ENCODE assay signal across 9 cellular contexts in genomic region chr2:237600205-237600846, GRCh38. TPM values are rescaled to one million over a fixed set of nuclear protein-coding genes. Genes with fewer than 3 reads are reported as not detected.
DNase-seq lines count a peak whose midpoint lies in the region; ATAC-seq and TF ChIP-seq lines count a peak whose summit lies in the region.
"Had no signal": no experiment of that assay in that cellular context is flagged by ENCODE, and none has a peak within 500 bp of the region (broad histone marks: within the 10 kb centered on the region; RNA-seq: fewer than 3 reads in every experiment).

No MANE protein-coding gene starts in this region.

- H3K27me3 ChIP-seq in IMR-90 (ENCODE audit: control insufficient read depth, insufficient read depth, low read length): no peaks in the 10 kb centered on the region
- H3K27me3 ChIP-seq in layer of hippocampus (ENCODE audit: control insufficient read depth, insufficient read depth, low read length): no peaks in the 10 kb centered on the region

- H2AFZ ChIP-seq in IMR-90 (replicated peaks; ENCODE audit: low read length, poor library complexity): peak overlapping the region; percentile 82

- peak overlapping the region; percentile 41 for H3K27ac Mint-ChIP-seq in central memory CD8-positive, alpha-beta T cell (ENCODE audit: low read depth)

- H3K27me3 Mint-ChIP-seq in central memory CD8-positive, alpha-beta T cell: no peaks in the 10 kb centered on the region

- ATAC-seq in IMR-90 (ENCODE audit: low read depth) (peak; percentile 65), GM18907 (IDR thresholded peaks at IDR 0.05; ENCODE audit: unreplicated experiment) (no peak), GM18909 (IDR thresholded peaks at IDR 0.05; ENCODE audit: poor library complexity, unreplicated experiment) (no peak), GM18861 (IDR thresholded peaks at IDR 0.05; ENCODE audit: unreplicated experiment) (no peak)
- ATAC-seq in central memory CD8-positive, alpha-beta T cell (replicated peaks; ENCODE audit: extremely low read depth, poor library complexity, severe bottlenecking): no peak

- H3K27ac ChIP-seq in IMR-90 (ENCODE audit: insufficient read depth, low read length) (peak overlapping the region; percentile 60), layer of hippocampus (ENCODE audit: low read depth, low read length) (peak overlapping the region; percentile 67)
- H3K27ac ChIP-seq: HL-60 had no signal

- WGBS in IMR-90 (ENCODE audit: extremely low coverage in 2 of 2, insufficient read length in 1 of 2), 2 experiments: 68% methylated on average over 10 of the region's 16 CpGs; no CpG with 5 or more reads in 1 of the 2 experiments

- H3K23ac ChIP-seq in IMR-90 (ENCODE audit: low read depth, low read length): peak overlapping the region; percentile 42; the same call in 1 of the 2 replicates

- no peak overlapping the region for H3K4me3 Mint-ChIP-seq in central memory CD8-positive, alpha-beta T cell

- peak overlapping the region; percentile 87 to 89 for H4K8ac ChIP-seq in IMR-90 (ENCODE audit: low read depth in 2 of 2, low read length in 2 of 2)

- in situ Hi-C loops in IMR-90 (cut with MboI; ENCODE audit: low sequenced_read_pairs): no loop called here

- peak overlapping the region; percentile 65 for H3K4ac ChIP-seq in IMR-90 (ENCODE audit: low read depth, low read length)

- peak overlapping the region; percentile 61; the same call in 1 of the 2 replicates for H4K91ac ChIP-seq in IMR-90 (ENCODE audit: insufficient read depth, low read depth, low read length)

- dilution Hi-C loops in IMR-90 (cut with HindIII; ENCODE audit: low sequenced_read_pairs, unreplicated experiment): no loop called here

- no peak overlapping the region for H2BK5ac ChIP-seq in IMR-90 (ENCODE audit: low read depth, low read length, poor library complexity, severe bottlenecking)

- H4K20me1 ChIP-seq in IMR-90 (ENCODE audit: insufficient read depth, low read length): no peaks in the 10 kb centered on the region

- peaks cover 9% of the 10 kb centered on the region; the same call in 1 of the 2 replicates for H3K9me1 ChIP-seq in IMR-90 (ENCODE audit: insufficient read depth, low read length)

- DNase-seq in IMR-90 (peak; percentile 71), stromal cell of bone marrow (ENCODE audit: low read depth) (peak; percentile 66), NCI-H1930 (lab: John Stamatoyannopoulos, UW) (no peak)
- no peak for DNase-seq in central memory CD8-positive, alpha-beta T cell (ENCODE audit: low spot score in 2 of 2)

- CTCF ChIA-PET in IMR-90 (lab: Yijun Ruan, JAX): interaction anchor here (0.7 to 1.2 kb wide), 3 partner anchors 18 to 145 kb away, joined by 3 to 4 read pairs (median 3); no protein-coding TSS in a partner anchor

- H3K56ac ChIP-seq in IMR-90 (ENCODE audit: extremely low read depth, insufficient read depth, low read length): peak overlapping the region; percentile 35; the same call in 1 of the 2 replicates

- H3K79me1 ChIP-seq in IMR-90 (ENCODE audit: low read depth in 1 of 2, low read length in 2 of 2): no peaks in the 10 kb centered on the region

- H3K4me1 ChIP-seq in IMR-90 (ENCODE audit: control insufficient read depth, insufficient read depth, low read length): peaks cover 7% of the 10 kb centered on the region

- POLR2A ChIA-PET in IMR-90 (lab: Charles Lee; ENCODE audit: unreplicated experiment): no interaction called here

- peak; percentile 45 for TF ChIP-seq RAD21 in IMR-90 (IDR thresholded peaks at IDR 0.05; ENCODE audit: low read length)

- H2BK20ac ChIP-seq in IMR-90 (ENCODE audit: low read depth, low read length): peak overlapping the region; percentile 27; the same call in 1 of the 2 replicates

- no peaks in the 10 kb centered on the region for H3K36me3 ChIP-seq in IMR-90 (ENCODE audit: control insufficient read depth, insufficient read depth, low read length)

- H2BK120ac ChIP-seq in IMR-90 (ENCODE audit: low read depth, low read length): peak overlapping the region; percentile 90

- H3K9me3 Mint-ChIP-seq in central memory CD8-positive, alpha-beta T cell: no peaks in the 10 kb centered on the region

- intact Hi-C loops in IMR-90 (cut with micrococcal nuclease): loop anchor here (5.0 kb wide), 1 partner anchor 142 kb away; no protein-coding TSS in a partner anchor

- peak; percentile 35 for TF ChIP-seq CTCF in IMR-90 (conservative IDR thresholded peaks at IDR 0.05; ENCODE audit: low read depth, low read length)

- peaks cover 20% of the 10 kb centered on the region for H3K4me1 Mint-ChIP-seq in central memory CD8-positive, alpha-beta T cell

- H2BK15ac ChIP-seq in IMR-90 (ENCODE audit: low read depth, low read length): peak overlapping the region; percentile 51; the same call in 2 of the 3 replicates

- peak overlapping the region; percentile 61 for H3K14ac ChIP-seq in IMR-90 (replicated peaks; ENCODE audit: low read depth, low read length)

- H3K9me3 ChIP-seq in IMR-90 (ENCODE audit: control insufficient read depth, insufficient read depth, low read length): no peaks in the 10 kb centered on the region

- peak overlapping the region; percentile 32 for H3K9ac ChIP-seq in IMR-90 (ENCODE audit: low read depth, low read length)

- H3K18ac ChIP-seq in IMR-90 (ENCODE audit: low read depth, low read length): peak overlapping the region; percentile 61; the same call in 1 of the 2 replicates

- H3K4me3 ChIP-seq in IMR-90 (ENCODE audit: insufficient read depth, low read depth, low read length): no peak overlapping the region

- peak overlapping the region; percentile 78 for H4K5ac ChIP-seq in IMR-90 (ENCODE audit: low read depth, low read length)

- peak overlapping the region; percentile 41; the same call in 1 of the 2 replicates for H2AK5ac ChIP-seq in IMR-90 (ENCODE audit: low read depth, low read length)

- no peak for TF ChIP-seq POLR2A in IMR-90 (IDR thresholded peaks at IDR 0.05; ENCODE audit: low read depth, low read length)

- BruUV-seq in IMR-90 (replicated peaks; lab: Mats Ljungman, UMichigan): no TSS peak

- peak overlapping the region; percentile 20; the same call in 1 of the 2 replicates for H3K4me2 ChIP-seq in IMR-90 (ENCODE audit: low read depth, low read length)

- H2AK9ac ChIP-seq in IMR-90 (replicated peaks; ENCODE audit: low read depth, low read length, poor library complexity): peak overlapping the region; percentile 74

- H3K36me3 Mint-ChIP-seq in central memory CD8-positive, alpha-beta T cell (ENCODE audit: insufficient read depth): no peaks in the 10 kb centered on the region

TF ChIP-seq in IMR-90, 13 proteins besides CTCF, POLR2A, EP300 and RAD21:
- TF ChIP-seq SMC3 (IDR thresholded peaks at IDR 0.05; ENCODE audit: low read depth, low read length): peak; percentile 16; the same call in 1 of the 2 replicates
- no peak for TF ChIP-seq RFX5 (IDR thresholded peaks at IDR 0.05; ENCODE audit: low read depth, low read length)

RNA-seq across cellular contexts. Expression of gene RAB17, which starts 9.8 kb away (rescaled TPM):
- total RNA-seq in IMR-90 (2012; rRNA removed): not detected in 2 replicates
- 0.17 and 0.41 TPM in 2 replicates for polyA plus RNA-seq in IMR-90 (2012; rRNA removed)
- polyA plus RNA-seq in IMR-90 (2012; cell fraction: cytosol; rRNA removed): 0.05 and 0.34 TPM in 2 replicates
- polyA plus RNA-seq in IMR-90 (2012; cell fraction: nucleus; rRNA removed; ENCODE audit: low replicate concordance): 1.9 and 2.9 TPM in 2 replicates

RNA-seq across cellular contexts. Expression of gene LRRFIP1, which starts 27.1 kb away (rescaled TPM):
- total RNA-seq in IMR-90 (2012; rRNA removed): 52.2 and 63.0 TPM in 2 replicates
- 47.4 and 54.4 TPM in 2 replicates for polyA plus RNA-seq in IMR-90 (2012; rRNA removed)
- 22.4 and 32.2 TPM in 2 replicates for polyA plus RNA-seq in IMR-90 (2012; cell fraction: cytosol; rRNA removed)
- 26.6 and 80.9 TPM in 2 replicates for polyA plus RNA-seq in IMR-90 (2012; cell fraction: nucleus; rRNA removed; ENCODE audit: low replicate concordance)

RNA-seq across cellular contexts. Expression of gene PRLH, which starts 34.0 kb away (rescaled TPM):
- not detected in 2 replicates for total RNA-seq in IMR-90 (2012; rRNA removed)
- not detected in 2 replicates for polyA plus RNA-seq in IMR-90 (2012; rRNA removed)
- polyA plus RNA-seq in IMR-90 (2012; cell fraction: cytosol; rRNA removed): not detected in 2 replicates
- polyA plus RNA-seq in IMR-90 (2012; cell fraction: nucleus; rRNA removed; ENCODE audit: low replicate concordance): not detected in 2 replicates

Comparison
In these comparisons a context has a peak if more than half of its experiments do, and no peak if none do; other contexts are left out.
1. DNase-seq: peak in IMR-90 (single experiment) and stromal cell of bone marrow (single experiment); none in central memory CD8-positive, alpha-beta T cell (0 of 2) and NCI-H1930 (0 of 2).